24 cellular contexts compared by ENCODE assay signal in genomic region chr15:74514039-74514438, GRCh38.
"Had no signal": no experiment of that assay in that cellular context is flagged by ENCODE, and none has a peak within 500 bp of the region (broad histone marks: within the 10 kb centered on the region; RNA-seq: fewer than 3 reads in every experiment).

No MANE protein-coding gene starts in this region.

- H3K4me3 ChIP-seq: breast epithelium, coronary artery, hepatocyte, left ventricle myocardium inferior, testis, uterus had no signal

- H3K36me3 Mint-ChIP-seq: activated naive CD4-positive, alpha-beta T cell treated with anti-CD3 and anti-CD28 coated beads, Interleukin-2, amount 50 U/mL, for 24 hours; mesothelial cell of epicardium; T-cell had no signal

- H3K9me3 Mint-ChIP-seq: activated naive CD4-positive, alpha-beta T cell treated with anti-CD3 and anti-CD28 coated beads, Interleukin-2, amount 50 U/mL, for 24 hours; immature natural killer cell; mesothelial cell of epicardium; nephron progenitor cell; T-cell had no signal

- H3K27me3 Mint-ChIP-seq: activated naive CD4-positive, alpha-beta T cell treated with anti-CD3 and anti-CD28 coated beads, Interleukin-2, amount 50 U/mL, for 24 hours; T-cell had no signal

- H3K36me3 ChIP-seq: breast epithelium, left ventricle myocardium inferior, uterus, WERI-Rb-1 had no signal

- H3K4me1 ChIP-seq: breast epithelium, left ventricle myocardium inferior, parathyroid adenoma, testis, uterus had no signal

- DNase-seq: activated CD4-positive, alpha-beta T cell treated with anti-CD3 and anti-CD28 coated beads, Interleukin-2, amount 50 U/mL, for 1 hour; activated CD4-positive, CD25-positive, alpha-beta regulatory T cell treated with anti-CD3 and anti-CD28 coated beads, Interleukin-2, amount 50 U/mL, for 72 hours; activated CD8-positive, alpha-beta T cell treated with anti-CD3 and anti-CD28 coated beads, Interleukin-2, amount 10 ng/mL, durations not matched to agents 7 days and 5 days; activated gamma-delta T cell treated with Interleukin-2 at 50 U/mL for 16 hours; amniotic stem cell; effector CD4-positive, alpha-beta T cell; glutamatergic neuron; immature natural killer cell; left ventricle myocardium inferior; nephron progenitor cell; nucleus accumbens; right cardiac atrium; stimulated activated CD4-positive, alpha-beta T cell treated with anti-CD3 and anti-CD28 coated beads, Interleukin-4, amount 100 ng/mL, for 24 hours; T-cell; testis; trophoblast cell; uterus; WERI-Rb-1 had no signal

- H3K27ac ChIP-seq: breast epithelium, coronary artery, hepatocyte, left ventricle myocardium inferior, parathyroid adenoma, testis, uterus, WERI-Rb-1 had no signal

- H3K9me3 ChIP-seq: breast epithelium, left ventricle myocardium inferior, testis, uterus had no signal

- H3K4me3 Mint-ChIP-seq: activated CD8-positive, alpha-beta T cell treated with anti-CD3 and anti-CD28 coated beads, Interleukin-2, amount 10 ng/mL, durations not matched to agents 7 days and 5 days; activated naive CD4-positive, alpha-beta T cell treated with anti-CD3 and anti-CD28 coated beads, Interleukin-2, amount 50 U/mL, for 24 hours; immature natural killer cell; mesothelial cell of epicardium; nephron progenitor cell; T-cell had no signal

- H3K27ac Mint-ChIP-seq: activated CD8-positive, alpha-beta T cell treated with anti-CD3 and anti-CD28 coated beads, Interleukin-2, amount 10 ng/mL, durations not matched to agents 7 days and 5 days; activated naive CD4-positive, alpha-beta T cell treated with anti-CD3 and anti-CD28 coated beads, Interleukin-2, amount 50 U/mL, for 24 hours; mesothelial cell of epicardium; nephron progenitor cell; T-cell had no signal

- ATAC-seq: activated CD8-positive, alpha-beta T cell treated with anti-CD3 and anti-CD28 coated beads, Interleukin-2, amount 10 ng/mL, durations not matched to agents 7 days and 5 days; right cardiac atrium; T-cell had no signal

- H3K27me3 ChIP-seq: breast epithelium, hepatocyte, testis, uterus had no signal

- H3K4me1 Mint-ChIP-seq: mesothelial cell of epicardium, nephron progenitor cell had no signal
